ENCODE assay signal across 17 cellular contexts in genomic region chr2:177273456-177273855, GRCh38. TPM values are rescaled to one million over a fixed set of nuclear protein-coding genes. Genes with fewer than 3 reads are reported as not detected.
DNase-seq lines count a peak whose midpoint lies in the region; ATAC-seq, FAIRE-seq and TF ChIP-seq lines count a peak whose summit lies in the region.
"Had no signal": no experiment of that assay in that cellular context is flagged by ENCODE, and none has a peak within 500 bp of the region (broad histone marks: within the 10 kb centered on the region; RNA-seq: fewer than 3 reads in every experiment).

No MANE protein-coding gene starts in this region.

- FAIRE-seq in astrocyte (lab: Jason Lieb, UNC) (no peak), keratinocyte (lab: Jason Lieb, UNC) (no peak)

- dilution Hi-C loops in keratinocyte (cut with MboI; ENCODE audit: extremely low pct_ligation_motif_present, low sequenced_read_pairs): no loop called here

- H3K27me3 ChIP-seq in astrocyte (ENCODE audit: insufficient read depth, low read length): no peaks in the 10 kb centered on the region
- no peaks in the 10 kb centered on the region for H3K27me3 ChIP-seq in keratinocyte (ENCODE audit: control insufficient read depth, extremely low read depth, insufficient read depth, low read length)
- H3K27me3 ChIP-seq in stomach: no peaks in the 10 kb centered on the region
- H3K27me3 ChIP-seq: testis had no signal

- no peak for TF ChIP-seq EP300 in stomach (IDR thresholded peaks at IDR 0.05)

- no peak overlapping the region for H3K4me3 Mint-ChIP-seq in astrocyte (ENCODE audit: unreplicated experiment)
- H3K4me3 Mint-ChIP-seq: activated CD8-positive, alpha-beta T cell treated with anti-CD3 and anti-CD28 coated beads, Interleukin-2, amount 10 ng/mL, durations not matched to agents 7 days and 5 days; activated T-helper 1 cell treated with anti-CD3 and anti-CD28 coated beads, Interleukin-12 subunit alpha, Interleukin-12 subunit beta, Interleukin-2, Interleukin-4 antibody, amounts not matched to agents 30 ng/mL and 10 ng/mL and 1 ng/mL, durations not matched to agents 14 hours and 24 hours and 36 hours; H9; natural killer cell had no signal

- H3K9me3 ChIP-seq in HEK293 (ENCODE audit: control insufficient read depth, insufficient read depth, low read depth, low read length) (no peaks in the 10 kb centered on the region), astrocyte (ENCODE audit: insufficient read depth, low read depth, low read length) (no peaks in the 10 kb centered on the region), keratinocyte (ENCODE audit: control insufficient read depth, low read depth, low read length) (no peaks in the 10 kb centered on the region), stomach (no peaks in the 10 kb centered on the region)
- H3K9me3 ChIP-seq: lower lobe of right lung, testis had no signal

- H3K4me1 ChIP-seq in HEK293 (ENCODE audit: control insufficient read depth, insufficient read depth, low read length): peaks cover 13% of the 10 kb centered on the region
- peaks cover 8% of the 10 kb centered on the region for H3K4me1 ChIP-seq in astrocyte (ENCODE audit: insufficient read depth, low read length)
- H3K4me1 ChIP-seq in keratinocyte (ENCODE audit: control insufficient read depth, extremely low read depth, insufficient read depth, low read length): peaks cover 60% of the 10 kb centered on the region
- peaks cover 6 to 39% (median 19%) of the 10 kb centered on the region in 4 donors for H3K4me1 ChIP-seq in stomach
- H3K4me1 ChIP-seq: lower lobe of right lung had no signal

- no peaks in the 10 kb centered on the region for H3K36me3 Mint-ChIP-seq in astrocyte (ENCODE audit: low read depth, unreplicated experiment)
- H3K36me3 Mint-ChIP-seq: natural killer cell had no signal

- no peaks in the 10 kb centered on the region for H3K9me3 Mint-ChIP-seq in astrocyte (ENCODE audit: unreplicated experiment)
- H3K9me3 Mint-ChIP-seq: activated T-helper 1 cell treated with anti-CD3 and anti-CD28 coated beads, Interleukin-12 subunit alpha, Interleukin-12 subunit beta, Interleukin-2, Interleukin-4 antibody, amounts not matched to agents 30 ng/mL and 10 ng/mL and 1 ng/mL, durations not matched to agents 14 hours and 24 hours and 36 hours; H9; natural killer cell had no signal

- POLR2A ChIA-PET in HEK293 (lab: Yijun Ruan, JAX): interaction anchor here (1.2 kb wide), 1 partner anchor 9 kb away, joined by 6 read pairs; the partner anchor contains the start of gene NFE2L2

- no peak overlapping the region for H3K4me2 ChIP-seq in astrocyte (ENCODE audit: low read length)
- H3K4me2 ChIP-seq in keratinocyte (ENCODE audit: control insufficient read depth, extremely low read depth, insufficient read depth, low read depth, low read length): peak overlapping the region; percentile 63

- no peaks in the 10 kb centered on the region for H3K9me1 ChIP-seq in keratinocyte (ENCODE audit: control insufficient read depth, extremely low read depth, insufficient read depth, low read length)

- TF ChIP-seq POLR2A in stomach (IDR thresholded peaks at IDR 0.05): no peak
- no peak for TF ChIP-seq POLR2A in erythroblast (IDR thresholded peaks at IDR 0.05; ENCODE audit: low read length)

- no peaks in the 10 kb centered on the region for H3K27me3 Mint-ChIP-seq in astrocyte (ENCODE audit: low read depth, unreplicated experiment)

- intact Hi-C loops in stomach (cut with DNase I; ENCODE audit: low total_unique reads): no loop called here

- no peak for TF ChIP-seq CTCF in HEK293 (tag by site-specific recombination; IDR thresholded peaks at IDR 0.05)
- TF ChIP-seq CTCF in astrocyte (IDR thresholded peaks at IDR 0.05; ENCODE audit: insufficient read depth, low read depth, low read length): no peak
- TF ChIP-seq CTCF in keratinocyte (optimal IDR thresholded peaks at IDR 0.05 in 1 of 3, IDR thresholded peaks at IDR 0.05 in 1 of 3, conservative IDR thresholded peaks at IDR 0.05 in 1 of 3; ENCODE audit: extremely low read depth in 1 of 3, insufficient read depth in 2 of 3, low read length in 3 of 3): no peak
- TF ChIP-seq CTCF in stomach (IDR thresholded peaks at IDR 0.05): no peak

- no peaks in the 10 kb centered on the region for H4K20me1 ChIP-seq in astrocyte (ENCODE audit: insufficient read depth, low read length)
- no peaks in the 10 kb centered on the region for H4K20me1 ChIP-seq in keratinocyte (ENCODE audit: control insufficient read depth, extremely low read depth, insufficient read depth, low read length)

- ATAC-seq in HG03196 (IDR thresholded peaks at IDR 0.05; ENCODE audit: unreplicated experiment): no peak
- ATAC-seq: activated CD8-positive, alpha-beta T cell treated with anti-CD3 and anti-CD28 coated beads, Interleukin-2, amount 10 ng/mL, durations not matched to agents 7 days and 5 days; lower lobe of right lung; natural killer cell had no signal

- no peaks in the 10 kb centered on the region for H3K4me1 Mint-ChIP-seq in astrocyte (ENCODE audit: low read depth, unreplicated experiment)
- H3K4me1 Mint-ChIP-seq: natural killer cell had no signal

- 30 to 48% (median 35%) methylated on average over 3 of the region's 3 CpGs for WGBS in stomach, 5 donors

- no peak overlapping the region for H3K9ac ChIP-seq in astrocyte (ENCODE audit: low read length)
- H3K9ac ChIP-seq in keratinocyte (ENCODE audit: control insufficient read depth, extremely low read depth, insufficient read depth, low read length): no peak overlapping the region

- peak; percentile 34 for DNase-seq in astrocyte (ENCODE audit: low read depth)
- no peak for DNase-seq in keratinocyte (ENCODE audit: low read depth, low spot score)
- no peak for DNase-seq in stomach
- no peak for DNase-seq in effector CD4-positive, alpha-beta T cell
- no peak for DNase-seq in NCI-H1436 treated with DMSO at 0.1 percent for 48 hours (lab: John Stamatoyannopoulos, UW)
- DNase-seq in erythroblast (lab: John Stamatoyannopoulos, UW): no peak
- DNase-seq: activated CD8-positive, alpha-beta T cell treated with anti-CD3 and anti-CD28 coated beads, Interleukin-2, amount 10 ng/mL, durations not matched to agents 7 days and 5 days; cortex of kidney; H9; lower lobe of right lung; natural killer cell; NCI-H1694 treated with DMSO at 0.1 percent for 48 hours; SHP77; testis had no signal

- no peaks in the 10 kb centered on the region for H3K79me2 ChIP-seq in astrocyte (ENCODE audit: insufficient read depth, low read length)
- H3K79me2 ChIP-seq in keratinocyte (ENCODE audit: control insufficient read depth, insufficient read depth, low read length): no peaks in the 10 kb centered on the region

- H3K36me3 ChIP-seq in HEK293 (ENCODE audit: control insufficient read depth in 2 of 2, insufficient read depth in 1 of 2, low read length in 2 of 2) (no peaks in the 10 kb centered on the region), astrocyte (ENCODE audit: insufficient read depth, low read length) (no peaks in the 10 kb centered on the region), keratinocyte (ENCODE audit: control insufficient read depth in 2 of 2, extremely low read depth in 1 of 2, insufficient read depth in 2 of 2, low read length in 2 of 2) (no peaks in the 10 kb centered on the region), stomach (no peaks in the 10 kb centered on the region)
- H3K36me3 ChIP-seq: lower lobe of right lung had no signal

- H2AFZ ChIP-seq in astrocyte (ENCODE audit: low read depth, low read length): no peak overlapping the region
- peak overlapping the region; percentile 56 for H2AFZ ChIP-seq in keratinocyte (ENCODE audit: control insufficient read depth, low read length)

- no peak overlapping the region for H3K4me3 ChIP-seq in HEK293 (ENCODE audit: low read depth, low read length)
- no peak overlapping the region for H3K4me3 ChIP-seq in astrocyte (ENCODE audit: insufficient read depth, low read depth, low read length)
- peak overlapping the region in 2 of 3 experiments; percentile 1 to 21 for H3K4me3 ChIP-seq in keratinocyte (ENCODE audit: control insufficient read depth in 2 of 3, extremely low read depth in 1 of 3, insufficient read depth in 2 of 3, low read depth in 1 of 3, low read length in 3 of 3)
- H3K4me3 ChIP-seq in stomach: no peak overlapping the region
- H3K4me3 ChIP-seq: lower lobe of right lung, testis had no signal

- H3K27ac Mint-ChIP-seq in astrocyte (ENCODE audit: unreplicated experiment): no peak overlapping the region
- H3K27ac Mint-ChIP-seq: activated CD8-positive, alpha-beta T cell treated with anti-CD3 and anti-CD28 coated beads, Interleukin-2, amount 10 ng/mL, durations not matched to agents 7 days and 5 days; activated T-helper 1 cell treated with anti-CD3 and anti-CD28 coated beads, Interleukin-12 subunit alpha, Interleukin-12 subunit beta, Interleukin-2, Interleukin-4 antibody, amounts not matched to agents 30 ng/mL and 10 ng/mL and 1 ng/mL, durations not matched to agents 14 hours and 24 hours and 36 hours; natural killer cell had no signal

- CTCF ChIA-PET in HEK293 (lab: Yijun Ruan, JAX): interaction anchor here (1.0 to 1.2 kb wide), 2 partner anchors 9 to 109 kb away, joined by 4 to 8 read pairs; partner anchors contain the start of gene NFE2L2

- H3K27ac ChIP-seq in HEK293 (ENCODE audit: extremely low read depth, low read depth, low read length) (no peak overlapping the region), astrocyte (ENCODE audit: low read depth, low read length) (no peak overlapping the region), keratinocyte (ENCODE audit: control insufficient read depth, insufficient read depth, low read length) (peak overlapping the region; percentile 2), stomach (peak overlapping the region in 3 of 5 donors; percentile 52 to 70 (median 67))
- H3K27ac ChIP-seq: lower lobe of right lung had no signal

TF ChIP-seq in HEK293, 187 proteins besides CTCF, POLR2A, EP300 and RAD21 (continues in another document):
- no peak for TF ChIP-seq HOXD13 (CRISPR knock-in tag; IDR thresholded peaks at IDR 0.05; ENCODE audit: borderline replicate concordance)

RNA-seq across cellular contexts. Expression of gene NFE2L2, which starts 8.9 kb away (rescaled TPM):
- total RNA-seq in astrocyte (81.0 and 83.3 TPM in 2 replicates), stomach (100 to 1,000 TPM in 4 of 5 donors, 10 to 100 TPM in 1; 37.1 to 223 (median 101) TPM)
- polyA plus RNA-seq in keratinocyte (148 to 209 TPM (median 177 TPM) in 3 replicates), stomach (100 to 1,000 TPM in 2 of 3 donors, 10 to 100 TPM in 1; 84.6 to 144 (median 123) TPM)
- polyA plus RNA-seq in keratinocyte (2011; ENCODE audit: low read depth): 270 TPM
- polyA plus RNA-seq in keratinocyte (2011; cell fraction: cytosol; rRNA removed): 125 and 255 TPM in 2 replicates
- polyA plus RNA-seq in keratinocyte (2011; cell fraction: nucleus; rRNA removed): 188 and 209 TPM in 2 replicates
- 73.8 and 149 TPM in 2 replicates for polyA plus RNA-seq in keratinocyte (2012; ENCODE audit: low replicate concordance)
- polyA minus RNA-seq in keratinocyte: 111 to 217 TPM (median 195 TPM) in 3 replicates
- 156 TPM for polyA minus RNA-seq in keratinocyte (2011; cell fraction: cytosol; rRNA and poly(A)+ RNA removed)
- 72.8 and 148 TPM in 2 replicates for polyA minus RNA-seq in keratinocyte (2011; cell fraction: nucleus; rRNA and poly(A)+ RNA removed)

Comparison
In these comparisons a context has a peak if more than half of its experiments do, and no peak if none do; other contexts are left out.
1. H3K27ac ChIP-seq: peak in keratinocyte (single experiment) and stomach (3 of 5); none in HEK293 (single experiment) and astrocyte (single experiment).
2. H3K4me3 ChIP-seq: peak in keratinocyte (2 of 3); none in HEK293 (single experiment), astrocyte (single experiment) and stomach (0 of 4).